In genomic region chr17:3639981-3640596, GRCh38 we compare ENCODE assay signal across 11 cellular contexts. TPM values are rescaled to one million over a fixed set of nuclear protein-coding genes. Genes with fewer than 3 reads are reported as not detected.
A peak's percentile ranks its signal among the peaks of the same experiment; 100 is the strongest.
DNase-seq lines count a peak whose midpoint lies in the region; ATAC-seq and TF ChIP-seq lines count a peak whose summit lies in the region.
"Had no signal": no experiment of that assay in that cellular context is flagged by ENCODE, and none has a peak within 500 bp of the region (broad histone marks: within the 10 kb centered on the region; RNA-seq: fewer than 3 reads in every experiment).

No MANE protein-coding gene starts in this region.

- no peak overlapping the region for H3K27ac ChIP-seq in SK-N-MC
- H3K27ac ChIP-seq in tibial artery = no peak overlapping the region

- peaks cover 62% of the 10 kb centered on the region for H3K4me1 Mint-ChIP-seq in activated CD8-positive, alpha-beta memory T cell treated with anti-CD3 and anti-CD28 coated beads, Interleukin-2, amount 10 ng/mL, durations not matched to agents 7 days and 5 days

- no peaks in the 10 kb centered on the region for H3K9me3 ChIP-seq in SK-N-MC (ENCODE audit: low read depth, low read length)
- no peaks in the 10 kb centered on the region for H3K9me3 ChIP-seq in tibial artery

- no peak for ATAC-seq in activated CD8-positive, alpha-beta memory T cell treated with anti-CD3 and anti-CD28 coated beads, Interleukin-2, amount 10 ng/mL, durations not matched to agents 7 days and 5 days
- peak; percentile 26 for ATAC-seq in stimulated activated naive CD8-positive, alpha-beta T cell treated with anti-CD3 and anti-CD28 coated beads, Interleukin-15, Interleukin-2, amounts not matched to agents 100 U/mL and 50 U/mL, for 24 hours
- no peak for ATAC-seq in GM21360 (IDR thresholded peaks at IDR 0.05; ENCODE audit: unreplicated experiment)
- ATAC-seq in GM18520 (IDR thresholded peaks at IDR 0.05; ENCODE audit: unreplicated experiment) = no peak

- H3K4me3 Mint-ChIP-seq in activated CD8-positive, alpha-beta memory T cell treated with anti-CD3 and anti-CD28 coated beads, Interleukin-2, amount 10 ng/mL, durations not matched to agents 7 days and 5 days = peak overlapping the region; percentile 13

- H3K27ac Mint-ChIP-seq in activated CD8-positive, alpha-beta memory T cell treated with anti-CD3 and anti-CD28 coated beads, Interleukin-2, amount 10 ng/mL, durations not matched to agents 7 days and 5 days = peak overlapping the region; percentile 88

- H3K9ac ChIP-seq in SK-N-MC (ENCODE audit: insufficient read length) = peak overlapping the region; percentile 32

- intact Hi-C loops in tibial artery (cut with DNase I; ENCODE audit: low total_unique reads) = no loop called here

- H3K9me3 Mint-ChIP-seq in activated CD8-positive, alpha-beta memory T cell treated with anti-CD3 and anti-CD28 coated beads, Interleukin-2, amount 10 ng/mL, durations not matched to agents 7 days and 5 days (ENCODE audit: low read depth) = no peaks in the 10 kb centered on the region

- no peaks in the 10 kb centered on the region for H3K27me3 ChIP-seq in tibial artery

- peak; percentile 65 for DNase-seq in activated CD8-positive, alpha-beta memory T cell treated with anti-CD3 and anti-CD28 coated beads, Interleukin-2, amount 10 ng/mL, durations not matched to agents 7 days and 5 days
- no peak for DNase-seq in activated CD8-positive, alpha-beta memory T cell treated with anti-CD3 and anti-CD28 coated beads for 24 hours
- DNase-seq in SK-N-MC (ENCODE audit: low read depth, low spot score) (no peak), fibroblast of mammary gland (ENCODE audit: low read depth) (peak; percentile 42), tibial artery (no peak)
- DNase-seq in stimulated activated naive CD8-positive, alpha-beta T cell treated with anti-CD3 and anti-CD28 coated beads, Interleukin-15, Interleukin-2, amounts not matched to agents 100 U/mL and 50 U/mL, for 24 hours = peak; percentile 52
- DNase-seq: DMS79, HCEC 1CT, NCI-H748 treated with DMSO at 0.1 percent for 48 hours had no signal

- no peak overlapping the region for H3K4me3 ChIP-seq in SK-N-MC
- H3K4me3 ChIP-seq in fibroblast of mammary gland (ENCODE audit: control insufficient read depth, low read depth, low read length) = no peak overlapping the region
- H3K4me3 ChIP-seq in tibial artery = no peak overlapping the region

- H3K27me3 Mint-ChIP-seq in activated CD8-positive, alpha-beta memory T cell treated with anti-CD3 and anti-CD28 coated beads, Interleukin-2, amount 10 ng/mL, durations not matched to agents 7 days and 5 days = no peaks in the 10 kb centered on the region

- no peaks in the 10 kb centered on the region for H3K36me3 ChIP-seq in SK-N-MC (ENCODE audit: insufficient read depth, low read length)
- H3K36me3 ChIP-seq in tibial artery = peaks cover 0 to 40% (median 10%) of the 10 kb centered on the region in 3 donors

- TF ChIP-seq CTCF in fibroblast of mammary gland (conservative IDR thresholded peaks at IDR 0.05; ENCODE audit: control insufficient read depth, insufficient read depth, low read depth, low read length) = no peak
- no peak for TF ChIP-seq CTCF in tibial artery (IDR thresholded peaks at IDR 0.05)

- H3K4me1 ChIP-seq in tibial artery = peaks cover 0 to 19% (median 15%) of the 10 kb centered on the region in 4 donors

- peaks cover 3% of the 10 kb centered on the region for H3K36me3 Mint-ChIP-seq in activated CD8-positive, alpha-beta memory T cell treated with anti-CD3 and anti-CD28 coated beads, Interleukin-2, amount 10 ng/mL, durations not matched to agents 7 days and 5 days

- CTCF ChIA-PET in activated CD8-positive, alpha-beta memory T cell treated with anti-CD3 and anti-CD28 coated beads, Interleukin-2, amount 10 ng/mL, durations not matched to agents 7 days and 5 days (lab: Charles Lee) = interaction anchor here (0.7 to 1.4 kb wide), 5 partner anchors 11 to 592 kb away, joined by 3 to 5 read pairs (median 3); no protein-coding TSS in a partner anchor

RNA-seq across cellular contexts. Expression of gene CTNS, which starts 3.5 kb away (rescaled TPM):
- 10 to 100 TPM in 1 of 2 experiments, 1 to 10 TPM in 1; 9.7 to 20.6 TPM for total RNA-seq in activated CD8-positive, alpha-beta memory T cell treated with anti-CD3 and anti-CD28 coated beads, Interleukin-2, amount 10 ng/mL, durations not matched to agents 7 days and 5 days

RNA-seq across cellular contexts. Expression of gene SHPK, which starts 4.0 kb away (rescaled TPM):
- 10 to 100 TPM; 13.4 to 13.9 TPM for total RNA-seq in activated CD8-positive, alpha-beta memory T cell treated with anti-CD3 and anti-CD28 coated beads, Interleukin-2, amount 10 ng/mL, durations not matched to agents 7 days and 5 days

RNA-seq across cellular contexts. Expression of gene TAX1BP3, which starts 28.3 kb away (rescaled TPM):
- total RNA-seq in activated CD8-positive, alpha-beta memory T cell treated with anti-CD3 and anti-CD28 coated beads, Interleukin-2, amount 10 ng/mL, durations not matched to agents 7 days and 5 days = 10 to 100 TPM; 19.5 to 27.9 TPM

RNA-seq across cellular contexts. Expression of gene EMC6, which starts 28.5 kb away (rescaled TPM):
- total RNA-seq in activated CD8-positive, alpha-beta memory T cell treated with anti-CD3 and anti-CD28 coated beads, Interleukin-2, amount 10 ng/mL, durations not matched to agents 7 days and 5 days = 10 to 100 TPM; 43.7 to 57.0 TPM

RNA-seq across cellular contexts. Expression of gene TRPV1, which starts 30.9 kb away (rescaled TPM):
- 1 to 10 TPM; 5.3 to 5.4 TPM for total RNA-seq in activated CD8-positive, alpha-beta memory T cell treated with anti-CD3 and anti-CD28 coated beads, Interleukin-2, amount 10 ng/mL, durations not matched to agents 7 days and 5 days

Comparison
In these comparisons a context has a peak if more than half of its experiments do, and no peak if none do; other contexts are left out.
1. DNase-seq: peak in activated CD8-positive, alpha-beta memory T cell treated with anti-CD3 and anti-CD28 coated beads, Interleukin-2, amount 10 ng/mL, durations not matched to agents 7 days and 5 days (single experiment), fibroblast of mammary gland (single experiment) and stimulated activated naive CD8-positive, alpha-beta T cell treated with anti-CD3 and anti-CD28 coated beads, Interleukin-15, Interleukin-2, amounts not matched to agents 100 U/mL and 50 U/mL, for 24 hours (single experiment); none in activated CD8-positive, alpha-beta memory T cell treated with anti-CD3 and anti-CD28 coated beads for 24 hours (single experiment), SK-N-MC (single experiment) and tibial artery (0 of 2).